30 cellular contexts compared by ENCODE assay signal in genomic region chr11:26608507-26609146, GRCh38. TPM values are rescaled to one million over a fixed set of nuclear protein-coding genes. Genes with fewer than 3 reads are reported as not detected.
DNase-seq lines count a peak whose midpoint lies in the region; ATAC-seq and TF ChIP-seq lines count a peak whose summit lies in the region.
"Had no signal": no experiment of that assay in that cellular context is flagged by ENCODE, and none has a peak within 500 bp of the region (broad histone marks: within the 10 kb centered on the region; RNA-seq: fewer than 3 reads in every experiment).

No MANE protein-coding gene starts in this region.

- ATAC-seq in GM18868 (IDR thresholded peaks at IDR 0.05; ENCODE audit: unreplicated experiment): peak; percentile 40
- ATAC-seq in GM19463 (IDR thresholded peaks at IDR 0.05; ENCODE audit: unreplicated experiment): peak; percentile 29
- peak; percentile 29 for ATAC-seq in HG02870 (IDR thresholded peaks at IDR 0.05; ENCODE audit: unreplicated experiment)
- ATAC-seq in WTC11: peak; percentile 38; the same call in 1 of the 2 replicates
- ATAC-seq: activated T-cell treated with anti-CD3 and anti-CD28 coated beads, Interleukin-2, amount 50 U/mL, for 4 hours; gastroesophageal sphincter; HCT116 had no signal

- TF ChIP-seq CTCF in WTC11 (IDR thresholded peaks at IDR 0.05): no peak

- H3K9me3 Mint-ChIP-seq in WTC11: peaks cover 27% of the 10 kb centered on the region
- peaks cover 26% of the 10 kb centered on the region for H3K9me3 Mint-ChIP-seq in activated T-helper 2 cell treated with anti-CD3 and anti-CD28 coated beads, Interferon-gamma antibody, Interleukin-2, Interleukin-4, amounts not matched to agents 10 μg/mL and 5 μg/mL and 100 μg/mL, durations not matched to agents 14 hours and 24 hours and 36 hours

- H3K27ac Mint-ChIP-seq in WTC11: no peak overlapping the region
- no peak overlapping the region for H3K27ac Mint-ChIP-seq in activated T-helper 2 cell treated with anti-CD3 and anti-CD28 coated beads, Interferon-gamma antibody, Interleukin-2, Interleukin-4, amounts not matched to agents 10 μg/mL and 5 μg/mL and 100 μg/mL, durations not matched to agents 14 hours and 24 hours and 36 hours
- H3K27ac Mint-ChIP-seq: activated B cell treated with CpG ODN at 0.5 μM for 24 hours, immature natural killer cell had no signal

- peaks cover 16% of the 10 kb centered on the region for H3K4me1 Mint-ChIP-seq in WTC11
- no peaks in the 10 kb centered on the region for H3K4me1 Mint-ChIP-seq in activated T-helper 2 cell treated with anti-CD3 and anti-CD28 coated beads, Interferon-gamma antibody, Interleukin-2, Interleukin-4, amounts not matched to agents 10 μg/mL and 5 μg/mL and 100 μg/mL, durations not matched to agents 14 hours and 24 hours and 36 hours (ENCODE audit: low read depth)
- H3K4me1 Mint-ChIP-seq: activated B cell treated with CpG ODN at 0.5 μM for 24 hours, immature natural killer cell had no signal

- POLR2A ChIA-PET in WTC11 (lab: Charles Lee): no interaction called here

- H3K27me3 Mint-ChIP-seq in WTC11 (ENCODE audit: low read depth): no peaks in the 10 kb centered on the region; the same call in 1 of the 2 replicates
- H3K27me3 Mint-ChIP-seq in activated T-helper 2 cell treated with anti-CD3 and anti-CD28 coated beads, Interferon-gamma antibody, Interleukin-2, Interleukin-4, amounts not matched to agents 10 μg/mL and 5 μg/mL and 100 μg/mL, durations not matched to agents 14 hours and 24 hours and 36 hours (ENCODE audit: low read depth): no peaks in the 10 kb centered on the region
- H3K27me3 Mint-ChIP-seq: activated B cell treated with CpG ODN at 0.5 μM for 24 hours had no signal

- intact Hi-C loops in activated T-helper 2 cell treated with anti-CD3 and anti-CD28 coated beads, Interferon-gamma antibody, Interleukin-2, Interleukin-4, amounts not matched to agents 10 μg/mL and 5 μg/mL and 100 μg/mL, durations not matched to agents 14 hours and 24 hours and 36 hours (cut with micrococcal nuclease): no loop called here

- H3K36me3 Mint-ChIP-seq in WTC11: peaks cover 8% of the 10 kb centered on the region; the same call in 1 of the 2 replicates
- no peaks in the 10 kb centered on the region for H3K36me3 Mint-ChIP-seq in activated T-helper 2 cell treated with anti-CD3 and anti-CD28 coated beads, Interferon-gamma antibody, Interleukin-2, Interleukin-4, amounts not matched to agents 10 μg/mL and 5 μg/mL and 100 μg/mL, durations not matched to agents 14 hours and 24 hours and 36 hours (ENCODE audit: low read depth)

- DNase-seq in WTC11 (ENCODE audit: low spot score) (no peak), NCI-H2171 treated with DMSO at 0.1 percent for 48 hours (lab: John Stamatoyannopoulos, UW) (no peak), NCI-H1105 (lab: John Stamatoyannopoulos, UW) (no peak), iPS-NIHi7 (ENCODE audit: extremely low spot score) (no peak)
- DNase-seq in activated T-helper 2 cell treated with anti-CD3 and anti-CD28 coated beads, Interferon-gamma antibody, Interleukin-2, Interleukin-4, amounts not matched to agents 10 μg/mL and 5 μg/mL and 100 μg/mL, durations not matched to agents 14 hours and 24 hours and 36 hours (ENCODE audit: low spot score): no peak
- DNase-seq: activated B cell treated with CpG ODN at 0.5 μM for 24 hours; activated CD4-positive, alpha-beta T cell treated with anti-CD3 and anti-CD28 coated beads, Interleukin-2, amount 50 U/mL, for 1 hour; activated naive CD4-positive, alpha-beta T cell treated with Interleukin-2 at 50 U/mL for 16 hours; activated T-cell treated with anti-CD3 and anti-CD28 coated beads, Interleukin-2, amount 50 U/mL, for 4 hours; brain microvascular endothelial cell; COR-L47; dorsolateral prefrontal cortex; GDM1; immature natural killer cell; NCI-H526; SIG-M5; sigmoid colon; stimulated activated CD4-positive, alpha-beta T cell treated with anti-CD3 and anti-CD28 coated beads, Interleukin-15, amount 100 ng/mL, for 24 hours; stimulated activated naive CD4-positive, alpha-beta T cell; SW 1271; T1000 had no signal

- no peak overlapping the region for H3K4me3 Mint-ChIP-seq in WTC11
- H3K4me3 Mint-ChIP-seq in activated T-helper 2 cell treated with anti-CD3 and anti-CD28 coated beads, Interferon-gamma antibody, Interleukin-2, Interleukin-4, amounts not matched to agents 10 μg/mL and 5 μg/mL and 100 μg/mL, durations not matched to agents 14 hours and 24 hours and 36 hours (ENCODE audit: low read depth): no peak overlapping the region
- H3K4me3 Mint-ChIP-seq: activated B cell treated with CpG ODN at 0.5 μM for 24 hours; activated T-cell treated with anti-CD3 and anti-CD28 coated beads, Interleukin-2, amount 50 U/mL, for 4 hours; immature natural killer cell had no signal

- CTCF ChIA-PET in WTC11 (lab: Charles Lee): no interaction called here

TF ChIP-seq in WTC11, 78 proteins besides CTCF, POLR2A, EP300 and RAD21:
- TF ChIP-seq ETV6 (CRISPR knock-in tag; IDR thresholded peaks at IDR 0.05): no peak
- TF ChIP-seq TCF7 (CRISPR knock-in tag; IDR thresholded peaks at IDR 0.05; ENCODE audit: low read depth): no peak
TF ChIP-seq in WTC11: peak in this region for 0.

RNA-seq across cellular contexts. Expression of gene MUC15, which starts 36.6 kb away (rescaled TPM):
- total RNA-seq in WTC11 (2021): not detected in 3 replicates
- total RNA-seq in activated T-helper 2 cell treated with anti-CD3 and anti-CD28 coated beads, Interferon-gamma antibody, Interleukin-2, Interleukin-4, amounts not matched to agents 10 μg/mL and 5 μg/mL and 100 μg/mL, durations not matched to agents 14 hours and 24 hours and 36 hours: not detected in 2 replicates
- total RNA-seq: activated B cell treated with CpG ODN at 0.5 μM for 24 hours; activated T-cell treated with anti-CD3 and anti-CD28 coated beads, Interleukin-2, amount 50 U/mL, for 4 hours; cerebellum; endothelial cell of umbilical vein; fibroblast of lung; sigmoid colon; temporal lobe had no signal
